1 cellular context compared by ENCODE assay signal in genomic region chr6:35154947-35155346, GRCh38.
TF ChIP-seq lines count a peak whose summit lies in the region.

No MANE protein-coding gene starts in this region.

TF ChIP-seq in K562, 482 proteins besides CTCF, POLR2A, EP300 and RAD21:
- TF ChIP-seq, protein P1, sequence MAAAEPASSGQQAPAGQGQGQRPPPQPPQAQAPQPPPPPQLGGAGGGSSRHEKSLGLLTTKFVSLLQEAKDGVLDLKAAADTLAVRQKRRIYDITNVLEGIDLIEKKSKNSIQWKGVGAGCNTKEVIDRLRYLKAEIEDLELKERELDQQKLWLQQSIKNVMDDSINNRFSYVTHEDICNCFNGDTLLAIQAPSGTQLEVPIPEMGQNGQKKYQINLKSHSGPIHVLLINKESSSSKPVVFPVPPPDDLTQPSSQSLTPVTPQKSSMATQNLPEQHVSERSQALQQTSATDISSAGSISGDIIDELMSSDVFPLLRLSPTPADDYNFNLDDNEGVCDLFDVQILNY (CRISPR knock-in tag; IDR thresholded peaks at IDR 0.05), result no peak
- TF ChIP-seq ZNF589 (CRISPR knock-in tag; IDR thresholded peaks at IDR 0.05; ENCODE audit: low read depth), result no peak
- TF ChIP-seq CEBPB (tag; IDR thresholded peaks at IDR 0.05), result peak; percentile 67; the same call in 1 of the 2 replicates
- TF ChIP-seq IFI16 (CRISPR knock-in tag; IDR thresholded peaks at IDR 0.05), result no peak
TF ChIP-seq in K562: peak in this region for 1.
